In the genomic region with DNA sequence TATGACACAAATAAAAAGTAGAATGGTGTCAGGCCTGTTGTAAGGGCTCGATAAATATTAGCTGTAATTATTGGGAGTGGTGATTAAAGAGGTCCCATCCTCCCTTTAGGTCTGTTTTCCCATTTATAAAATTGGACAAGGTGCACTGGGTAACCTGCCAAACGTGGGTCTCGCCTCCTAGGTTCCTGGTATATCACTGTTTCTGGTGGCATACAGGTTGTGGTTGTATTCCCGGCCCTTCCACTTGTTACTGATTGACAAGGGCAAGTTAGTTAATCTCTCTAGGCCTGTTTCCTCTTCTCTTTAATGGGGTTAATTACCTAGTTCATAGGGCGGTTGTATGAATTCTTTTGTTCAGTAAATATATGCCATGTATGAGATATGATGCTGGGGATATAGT, we compare ENCODE assay signal across 9 cellular contexts. TPM values are rescaled to one million over a fixed set of nuclear protein-coding genes. Genes with fewer than 3 reads are reported as not detected.
DNase-seq lines count a peak whose midpoint lies in the region; ATAC-seq and TF ChIP-seq lines count a peak whose summit lies in the region.
"Had no signal": no experiment of that assay in that cellular context is flagged by ENCODE, and none has a peak within 500 bp of the region (broad histone marks: within the 10 kb centered on the region; RNA-seq: fewer than 3 reads in every experiment).

No MANE protein-coding gene starts in this region.

- POLR2A ChIA-PET in activated CD4-positive, alpha-beta T cell treated with anti-CD3 and anti-CD28 coated beads for 36 hours (lab: Charles Lee): no interaction called here

- WGBS in stomach, 5 donors: 28 to 40% (median 35%) methylated on average over 5 of the region's 5 CpGs

- H3K27ac Mint-ChIP-seq in activated CD4-positive, alpha-beta T cell treated with anti-CD3 and anti-CD28 coated beads for 36 hours: peak overlapping the region; percentile 47
- H3K27ac Mint-ChIP-seq in activated naive CD8-positive, alpha-beta T cell treated with anti-CD3 and anti-CD28 coated beads for 36 hours: peak overlapping the region; percentile 3

- CTCF ChIA-PET in activated CD4-positive, alpha-beta T cell treated with anti-CD3 and anti-CD28 coated beads for 36 hours (lab: Charles Lee): interaction anchor here (0.9 kb wide), 1 partner anchor 20 kb away, joined by 4 read pairs; the partner anchor contains the start of gene ZNF836

- ATAC-seq in activated CD4-positive, alpha-beta T cell treated with anti-CD3 and anti-CD28 coated beads for 36 hours: no peak
- ATAC-seq in GM19463 (IDR thresholded peaks at IDR 0.05; ENCODE audit: unreplicated experiment) (no peak), GM19035 (IDR thresholded peaks at IDR 0.05; ENCODE audit: unreplicated experiment) (no peak)

- H3K9me3 Mint-ChIP-seq in activated CD4-positive, alpha-beta T cell treated with anti-CD3 and anti-CD28 coated beads for 36 hours (ENCODE audit: low read depth): no peaks in the 10 kb centered on the region
- no peaks in the 10 kb centered on the region for H3K9me3 Mint-ChIP-seq in activated naive CD8-positive, alpha-beta T cell treated with anti-CD3 and anti-CD28 coated beads for 36 hours

- TF ChIP-seq POLR2A in stomach (IDR thresholded peaks at IDR 0.05): no peak

- intact Hi-C loops in activated CD4-positive, alpha-beta T cell treated with anti-CD3 and anti-CD28 coated beads for 36 hours (cut with DNase I, micrococcal nuclease): loop anchor here in 1 of 2 experiments (2.0 kb wide), 1 partner anchor 53 kb away; the partner anchor contains the start of gene ZNF616
- intact Hi-C loops in stomach (cut with DNase I; ENCODE audit: low total_unique reads): no loop called here

- peaks cover 46% of the 10 kb centered on the region for H3K4me1 Mint-ChIP-seq in activated CD4-positive, alpha-beta T cell treated with anti-CD3 and anti-CD28 coated beads for 36 hours
- H3K4me1 Mint-ChIP-seq in activated naive CD8-positive, alpha-beta T cell treated with anti-CD3 and anti-CD28 coated beads for 36 hours: peaks cover 41% of the 10 kb centered on the region

- no peak for DNase-seq in activated CD4-positive, alpha-beta T cell treated with anti-CD3 and anti-CD28 coated beads for 36 hours
- no peak for DNase-seq in activated CD4-positive, alpha-beta T cell treated with anti-CD3 and anti-CD28 coated beads, Interleukin-2, amount 50 U/mL, for 4 hours
- no peak for DNase-seq in activated naive CD8-positive, alpha-beta T cell treated with anti-CD3 and anti-CD28 coated beads for 36 hours
- no peak for DNase-seq in kidney epithelial cell (ENCODE audit: low read depth)
- DNase-seq in stomach: no peak
- DNase-seq in NCI-H1105 treated with DMSO at 0.1 percent for 48 hours (lab: John Stamatoyannopoulos, UW): no peak
- DNase-seq: AML-193 had no signal

- no peak for TF ChIP-seq EP300 in stomach (IDR thresholded peaks at IDR 0.05)

- peak overlapping the region in 4 of 5 donors; percentile 92 to 98 (median 96) for H3K27ac ChIP-seq in stomach

- H3K4me3 Mint-ChIP-seq in activated CD4-positive, alpha-beta T cell treated with anti-CD3 and anti-CD28 coated beads for 36 hours: peak overlapping the region; percentile 91
- H3K4me3 Mint-ChIP-seq in activated naive CD8-positive, alpha-beta T cell treated with anti-CD3 and anti-CD28 coated beads for 36 hours: peak overlapping the region; percentile 97

- no peaks in the 10 kb centered on the region for H3K9me3 ChIP-seq in stomach

- no peak for TF ChIP-seq CTCF in kidney epithelial cell (IDR thresholded peaks at IDR 0.05; ENCODE audit: insufficient read depth, low read length, poor library complexity, severe bottlenecking)
- no peak for TF ChIP-seq CTCF in stomach (IDR thresholded peaks at IDR 0.05)

- peaks cover 39 to 70% (median 53%) of the 10 kb centered on the region in 4 donors for H3K4me1 ChIP-seq in stomach

- H3K36me3 ChIP-seq in kidney epithelial cell (ENCODE audit: control insufficient read depth, insufficient read depth, low read length) (no peaks in the 10 kb centered on the region), stomach (peaks cover 4 to 35% (median 28%) of the 10 kb centered on the region in 4 donors)

- H3K27me3 Mint-ChIP-seq in activated CD4-positive, alpha-beta T cell treated with anti-CD3 and anti-CD28 coated beads for 36 hours: no peaks in the 10 kb centered on the region
- H3K27me3 Mint-ChIP-seq in activated naive CD8-positive, alpha-beta T cell treated with anti-CD3 and anti-CD28 coated beads for 36 hours: no peaks in the 10 kb centered on the region

- H3K36me3 Mint-ChIP-seq in activated CD4-positive, alpha-beta T cell treated with anti-CD3 and anti-CD28 coated beads for 36 hours (ENCODE audit: low read depth): peaks cover 40% of the 10 kb centered on the region
- H3K36me3 Mint-ChIP-seq in activated naive CD8-positive, alpha-beta T cell treated with anti-CD3 and anti-CD28 coated beads for 36 hours: peaks cover 44% of the 10 kb centered on the region

- H3K27me3 ChIP-seq in kidney epithelial cell (ENCODE audit: control insufficient read depth, insufficient read depth, low read length): no peaks in the 10 kb centered on the region
- H3K27me3 ChIP-seq in stomach: no peaks in the 10 kb centered on the region

- H3K4me3 ChIP-seq in kidney epithelial cell (ENCODE audit: low read depth, low read length): peak overlapping the region; percentile 96
- H3K4me3 ChIP-seq in stomach: peak overlapping the region; percentile 81 to 95 (median 90)

RNA-seq across cellular contexts. Expression of gene PPP2R1A, which starts 1.5 kb away (rescaled TPM):
- total RNA-seq in activated CD4-positive, alpha-beta T cell treated with anti-CD3 and anti-CD28 coated beads for 36 hours: 100 to 1,000 TPM; 215 to 231 TPM
- 100 to 1,000 TPM; 222 to 244 TPM for total RNA-seq in activated naive CD8-positive, alpha-beta T cell treated with anti-CD3 and anti-CD28 coated beads for 36 hours
- total RNA-seq in kidney epithelial cell (329 and 361 TPM in 2 replicates), stomach (100 to 1,000 TPM in 4 of 5 donors, 10 to 100 TPM in 1; 73.3 to 272 (median 192) TPM)
- 100 to 1,000 TPM in 2 of 3 donors, 10 to 100 TPM in 1; 98.7 to 146 (median 109) TPM for polyA plus RNA-seq in stomach

RNA-seq across cellular contexts. Expression of gene ZNF836, which starts 20.0 kb away (rescaled TPM):
- 10 to 100 TPM; 10.1 to 11.5 TPM for total RNA-seq in activated CD4-positive, alpha-beta T cell treated with anti-CD3 and anti-CD28 coated beads for 36 hours
- total RNA-seq in activated naive CD8-positive, alpha-beta T cell treated with anti-CD3 and anti-CD28 coated beads for 36 hours: 10 to 100 TPM; 10.0 to 12.0 TPM
- 4.8 and 9.9 TPM in 2 replicates for total RNA-seq in kidney epithelial cell
- 10 to 100 TPM in 2 of 5 donors, 1 to 10 TPM in 3; 1.3 to 17.7 (median 4.1) TPM for total RNA-seq in stomach
- 1 to 10 TPM; 3.2 to 4.5 (median 3.4) TPM for polyA plus RNA-seq in stomach

RNA-seq across cellular contexts. Expression of gene ZNF616, which starts 51.6 kb away (rescaled TPM):
- total RNA-seq in activated CD4-positive, alpha-beta T cell treated with anti-CD3 and anti-CD28 coated beads for 36 hours: 10 to 100 TPM; 13.9 to 15.7 TPM
- total RNA-seq in activated naive CD8-positive, alpha-beta T cell treated with anti-CD3 and anti-CD28 coated beads for 36 hours: 1 to 10 TPM; 9.0 to 9.5 TPM
- total RNA-seq in kidney epithelial cell (4.6 and 12.9 TPM in 2 replicates), stomach (10 to 100 TPM in 1 of 5 donors, 1 to 10 TPM in 3, under 1 TPM in 1; 0.29 to 23.3 (median 7.2) TPM)
- polyA plus RNA-seq in stomach: 1 to 10 TPM; 1.7 to 2.0 (median 1.7) TPM
